1 cellular context compared by ENCODE assay signal in genomic region chr17:74981318-74981978, GRCh38.
TF ChIP-seq lines count a peak whose summit lies in the region.

No MANE protein-coding gene starts in this region.

TF ChIP-seq in A549, 52 proteins besides CTCF, POLR2A, EP300 and RAD21 (continued from another document):
- TF ChIP-seq REST (IDR thresholded peaks at IDR 0.05), result no peak
- TF ChIP-seq RCOR1 (IDR thresholded peaks at IDR 0.05; ENCODE audit: low read depth, low read length), result no peak
- no peak; the same call in 1 of the 2 replicates for TF ChIP-seq FOSB (CRISPR knock-in tag; IDR thresholded peaks at IDR 0.05)
- TF ChIP-seq HES2 (IDR thresholded peaks at IDR 0.05), result no peak
- no peak for TF ChIP-seq CHD4 (IDR thresholded peaks at IDR 0.05; ENCODE audit: borderline replicate concordance)
- no peak for TF ChIP-seq POLR2AphosphoS2 (conservative IDR thresholded peaks at IDR 0.05; ENCODE audit: low read length)
- TF ChIP-seq SREBF2 (IDR thresholded peaks at IDR 0.05), result no peak
TF ChIP-seq in A549: peak in this region for 0.
